18 cellular contexts compared by ENCODE assay signal in genomic region chr1:108190001-108190634, GRCh38. TPM values are rescaled to one million over a fixed set of nuclear protein-coding genes. Genes with fewer than 3 reads are reported as not detected.
DNase-seq lines count a peak whose midpoint lies in the region; ATAC-seq and TF ChIP-seq lines count a peak whose summit lies in the region.
"Had no signal": no experiment of that assay in that cellular context is flagged by ENCODE, and none has a peak within 500 bp of the region (broad histone marks: within the 10 kb centered on the region; RNA-seq: fewer than 3 reads in every experiment).

No MANE protein-coding gene starts in this region.

- no peak for TF ChIP-seq CTCF in Calu3 (IDR thresholded peaks at IDR 0.05; ENCODE audit: unreplicated experiment)
- no peak for TF ChIP-seq CTCF in GM12865 (IDR thresholded peaks at IDR 0.05; ENCODE audit: insufficient read depth, low read depth, low read length, missing control alignments)
- no peak for TF ChIP-seq CTCF in WTC11 (IDR thresholded peaks at IDR 0.05)

- POLR2A ChIA-PET in WTC11 (lab: Charles Lee): interaction anchor here (0.6 kb wide), 1 partner anchor 377 kb away, joined by 3 read pairs; no protein-coding TSS in a partner anchor

- H2AK5ac ChIP-seq in trophoblast cell (ENCODE audit: low read length): no peak overlapping the region

- H3K36me3 Mint-ChIP-seq in Calu3 (ENCODE audit: insufficient read depth, unreplicated experiment) (peaks cover 24% of the 10 kb centered on the region), WTC11 (peaks cover 34% of the 10 kb centered on the region)

- no peak overlapping the region for H3K23ac ChIP-seq in trophoblast cell (ENCODE audit: low read length)

- H3K4ac ChIP-seq in trophoblast cell (ENCODE audit: low read depth, low read length): peak overlapping the region; percentile 75

- intact Hi-C loops in Calu3 (cut with micrococcal nuclease; ENCODE audit: unreplicated experiment): no loop called here

- no peak overlapping the region for H3K4me3 ChIP-seq in GM12865 (ENCODE audit: low read depth, low read length)
- no peak overlapping the region for H3K4me3 ChIP-seq in trophoblast cell (ENCODE audit: low read depth, low read length)
- H3K4me3 ChIP-seq: SJSA1 had no signal

- WGBS in trophoblast cell (ENCODE audit: extremely low coverage, insufficient coverage, insufficient read length): no CpG with 5 or more reads among the region's 7 CpGs

- H3K27ac Mint-ChIP-seq in Calu3 (ENCODE audit: unreplicated experiment): no peak overlapping the region
- no peak overlapping the region for H3K27ac Mint-ChIP-seq in WTC11
- H3K27ac Mint-ChIP-seq: CD4-positive, alpha-beta memory T cell; T-cell had no signal

- no peaks in the 10 kb centered on the region for H3K9me3 ChIP-seq in trophoblast cell (ENCODE audit: insufficient read depth, low read depth, low read length)
- H3K9me3 ChIP-seq: BE2C, SJSA1 had no signal

- H3K4me1 Mint-ChIP-seq in Calu3 (ENCODE audit: low read depth, unreplicated experiment): no peaks in the 10 kb centered on the region
- 0 out of 2 replicates have a peak, but pooled peaks cover 3% of the 10 kb centered on the region for H3K4me1 Mint-ChIP-seq in WTC11

- no peak overlapping the region for H4K91ac ChIP-seq in trophoblast cell (ENCODE audit: low read depth, low read length)

- no peaks in the 10 kb centered on the region for H3K9me3 Mint-ChIP-seq in Calu3 (ENCODE audit: low read depth, unreplicated experiment)
- H3K9me3 Mint-ChIP-seq in WTC11: peaks cover 16% of the 10 kb centered on the region

- H2BK5ac ChIP-seq in trophoblast cell (ENCODE audit: low read depth, low read length, poor library complexity): no peak overlapping the region

- peaks cover 11 to 12% of the 10 kb centered on the region in 2 experiments for H3K36me3 ChIP-seq in trophoblast cell (ENCODE audit: control insufficient read depth in 1 of 2, insufficient read depth in 2 of 2, low read length in 2 of 2)
- H3K36me3 ChIP-seq: BE2C had no signal

- H3K27me3 ChIP-seq in trophoblast cell (ENCODE audit: insufficient read depth, low read length): no peaks in the 10 kb centered on the region
- H3K27me3 ChIP-seq: BE2C, SJSA1 had no signal

- H3K9ac ChIP-seq in trophoblast cell (ENCODE audit: low read length): no peak overlapping the region

- H3K27ac ChIP-seq in trophoblast cell (ENCODE audit: low read depth, low read length): no peak overlapping the region
- H3K27ac ChIP-seq: SJSA1 had no signal

- no peaks in the 10 kb centered on the region for H3K79me1 ChIP-seq in trophoblast cell (ENCODE audit: low read length)

- peak; percentile 70 for ATAC-seq in WTC11
- ATAC-seq in HG03432 (IDR thresholded peaks at IDR 0.05; ENCODE audit: unreplicated experiment): no peak
- ATAC-seq: HCT116, T-cell had no signal

- BruUV-seq in Calu3 (replicated peaks; lab: Mats Ljungman, UMichigan): TSS peak; percentile 21

- no peak overlapping the region for H4K8ac ChIP-seq in trophoblast cell (ENCODE audit: low read depth, low read length)

- H3K27me3 Mint-ChIP-seq in Calu3 (ENCODE audit: unreplicated experiment): no peaks in the 10 kb centered on the region
- H3K27me3 Mint-ChIP-seq in WTC11 (ENCODE audit: low read depth): no peaks in the 10 kb centered on the region
- H3K27me3 Mint-ChIP-seq: CD4-positive, alpha-beta memory T cell; T-cell had no signal

- no peak for DNase-seq in Calu3
- peak; percentile 18 for DNase-seq in GM12865 (ENCODE audit: low read depth)
- no peak for DNase-seq in WTC11 (ENCODE audit: low spot score)
- no peak for DNase-seq in trophoblast cell
- DNase-seq in NCI-H510A (lab: John Stamatoyannopoulos, UW): no peak
- DNase-seq in SW480 (ENCODE audit: low spot score): no peak
- DNase-seq: BE2C; CD4-positive, alpha-beta memory T cell; IMR-90; NCI-H1105 treated with DMSO at 0.1 percent for 48 hours; NCI-H524; RPMI8226; T-cell had no signal

- no peak overlapping the region for H3K18ac ChIP-seq in trophoblast cell (ENCODE audit: low read length)

- H3K14ac ChIP-seq in trophoblast cell (ENCODE audit: low read length): no peak overlapping the region

- no peaks in the 10 kb centered on the region for H3K4me1 ChIP-seq in trophoblast cell (ENCODE audit: control insufficient read depth in 1 of 2, insufficient read depth in 2 of 2, low read length in 2 of 2)
- H3K4me1 ChIP-seq: BE2C, SJSA1 had no signal

- H2BK120ac ChIP-seq in trophoblast cell (ENCODE audit: insufficient read depth, low read length, poor library complexity): no peak overlapping the region

- H2AFZ ChIP-seq in trophoblast cell (ENCODE audit: insufficient read depth, low read length, poor library complexity): no peak overlapping the region

- no peak overlapping the region for H3K4me2 ChIP-seq in trophoblast cell (ENCODE audit: low read length)

- H4K12ac ChIP-seq in trophoblast cell (ENCODE audit: low read depth, low read length): no peak overlapping the region

- no peak overlapping the region for H2BK12ac ChIP-seq in trophoblast cell (ENCODE audit: low read length)

- peaks cover 4% of the 10 kb centered on the region for H3K79me2 ChIP-seq in trophoblast cell (ENCODE audit: control insufficient read depth, insufficient read depth, low read length, poor library complexity)

- H3K4me3 Mint-ChIP-seq in Calu3 (ENCODE audit: low read depth, unreplicated experiment) (no peak overlapping the region), WTC11 (no peak overlapping the region)
- H3K4me3 Mint-ChIP-seq: CD4-positive, alpha-beta memory T cell; T-cell had no signal

- CTCF ChIA-PET in Calu3 (lab: Charles Lee) (no interaction called here), WTC11 (lab: Charles Lee) (no interaction called here)

TF ChIP-seq in WTC11, 78 proteins besides CTCF, POLR2A, EP300 and RAD21:
- no peak for TF ChIP-seq KAT7 (CRISPR knock-in tag; IDR thresholded peaks at IDR 0.05; ENCODE audit: borderline replicate concordance)
- no peak for TF ChIP-seq SMAD4 (CRISPR knock-in tag; IDR thresholded peaks at IDR 0.05)
- TF ChIP-seq HMGXB4 (CRISPR knock-in tag; IDR thresholded peaks at IDR 0.05): no peak
- no peak for TF ChIP-seq SP1 (CRISPR knock-in tag; conservative IDR thresholded peaks at IDR 0.05)
- TF ChIP-seq PREB (CRISPR knock-in tag; IDR thresholded peaks at IDR 0.05; ENCODE audit: borderline replicate concordance): no peak
- TF ChIP-seq NFYB (CRISPR knock-in tag; conservative IDR thresholded peaks at IDR 0.05; ENCODE audit: low read depth): no peak
- no peak for TF ChIP-seq FOXP1 (CRISPR knock-in tag; IDR thresholded peaks at IDR 0.05; ENCODE audit: borderline replicate concordance)
- TF ChIP-seq USF1 (CRISPR knock-in tag; IDR thresholded peaks at IDR 0.05): no peak
- no peak for TF ChIP-seq TEAD4 (CRISPR knock-in tag; IDR thresholded peaks at IDR 0.05)
- TF ChIP-seq JUN (CRISPR knock-in tag; IDR thresholded peaks at IDR 0.05): no peak
- no peak for TF ChIP-seq NFATC4 (CRISPR knock-in tag; IDR thresholded peaks at IDR 0.05)
- TF ChIP-seq CREM (CRISPR knock-in tag; IDR thresholded peaks at IDR 0.05): no peak
- no peak for TF ChIP-seq ESRRA (CRISPR knock-in tag; IDR thresholded peaks at IDR 0.05; ENCODE audit: borderline replicate concordance)
- TF ChIP-seq NFE2L1 (CRISPR knock-in tag; IDR thresholded peaks at IDR 0.05): no peak
- TF ChIP-seq NR1H2 (CRISPR knock-in tag; IDR thresholded peaks at IDR 0.05): no peak
- TF ChIP-seq GRHL2 (CRISPR knock-in tag; IDR thresholded peaks at IDR 0.05; ENCODE audit: insufficient replicate concordance, severe bottlenecking): no peak

RNA-seq across cellular contexts. Expression of gene SLC25A24, which starts 10.0 kb away (rescaled TPM):
- total RNA-seq in Calu3 (2022) (40.7 and 41.0 TPM in 2 replicates), WTC11 (2021) (34.9 to 39.1 TPM (median 35.9 TPM) in 3 replicates)
- polyA plus RNA-seq in trophoblast cell (2013): 45.2 and 47.3 TPM in 2 replicates
- total RNA-seq: OCI-LY7 had no signal

RNA-seq across cellular contexts. Expression of gene NBPF4, which starts 53.8 kb away (rescaled TPM):
- total RNA-seq in Calu3 (2022) (not detected in 2 replicates), WTC11 (2021) (not detected in 3 replicates)
- not detected in 2 replicates for polyA plus RNA-seq in trophoblast cell (2013)
- total RNA-seq: IMR-90, OCI-LY7, SJSA1 had no signal
- polyA plus RNA-seq: AG04450; CD4-positive, alpha-beta memory T cell; IMR-90 had no signal
